Comparison of ENCODE assay signal across 14 cellular contexts in genomic region chr18:7729858-7730257, GRCh38.
DNase-seq lines count a peak whose midpoint lies in the region; ATAC-seq, FAIRE-seq and TF ChIP-seq lines count a peak whose summit lies in the region.
"Had no signal": no experiment of that assay in that cellular context is flagged by ENCODE, and none has a peak within 500 bp of the region (broad histone marks: within the 10 kb centered on the region; RNA-seq: fewer than 3 reads in every experiment).

No MANE protein-coding gene starts in this region.

- intact Hi-C loops in body of pancreas (cut with DNase I) (no loop called here), left lung (cut with DNase I) (no loop called here), uterus (cut with DNase I; ENCODE audit: low total_unique reads) (no loop called here)

- H3K9me3 ChIP-seq in body of pancreas (no peaks in the 10 kb centered on the region), left lung (peaks cover 0 to 13% of the 10 kb centered on the region in 2 donors), small intestine (ENCODE audit: control insufficient read depth, low read depth) (no peaks in the 10 kb centered on the region), uterus (no peaks in the 10 kb centered on the region)

- TF ChIP-seq POLR2A in body of pancreas (IDR thresholded peaks at IDR 0.05) (no peak), uterus (IDR thresholded peaks at IDR 0.05) (no peak)

- H3K4me1 ChIP-seq in body of pancreas (peaks cover 67% of the 10 kb centered on the region), left lung (peaks cover 0 to 3% of the 10 kb centered on the region in 2 donors), small intestine (ENCODE audit: control insufficient read depth in 2 of 2, insufficient read depth in 1 of 2, low read depth in 1 of 2, low read length in 1 of 2) (no peaks in the 10 kb centered on the region), uterus (no peaks in the 10 kb centered on the region)

- no peak for FAIRE-seq in small intestine (lab: Jason Lieb, UNC)
- FAIRE-seq: A204.1, GM19239 had no signal

- H3K27me3 ChIP-seq in body of pancreas = no peaks in the 10 kb centered on the region
- H3K27me3 ChIP-seq in left lung = no peaks in the 10 kb centered on the region
- H3K27me3 ChIP-seq in small intestine (ENCODE audit: control insufficient read depth in 2 of 2, insufficient read depth in 2 of 2, low read length in 2 of 2) = no peaks in the 10 kb centered on the region
- no peaks in the 10 kb centered on the region for H3K27me3 ChIP-seq in uterus

- peak; percentile 23 for DNase-seq in DMS53 treated with DMSO at 0.1 percent for 48 hours (lab: John Stamatoyannopoulos, UW; ENCODE audit: unreplicated experiment)
- DNase-seq in body of pancreas = no peak
- no peak for DNase-seq in left lung
- peak; percentile 12 for DNase-seq in small intestine
- no peak for DNase-seq in NCI-H187 treated with DMSO at 0.1 percent for 48 hours (lab: John Stamatoyannopoulos, UW)
- DNase-seq in nucleus accumbens (lab: John Stamatoyannopoulos, UW) = no peak
- no peak for DNase-seq in uterus
- DNase-seq: C1 segment of cervical spinal cord; CD4-positive, alpha-beta T cell; DND-41; GF-D8 had no signal

- H3K4me3 ChIP-seq in body of pancreas (no peak overlapping the region), left lung (no peak overlapping the region), small intestine (ENCODE audit: low read depth in 1 of 2, low read length in 2 of 2) (no peak overlapping the region), uterus (no peak overlapping the region)

- WGBS in body of pancreas, 2 donors = 14 to 29% methylated on average over 2 of the region's 2 CpGs
- 11 to 57% (median 23%) methylated on average over 2 of the region's 2 CpGs for WGBS in small intestine, 3 donors

- peak overlapping the region; percentile 28 to 67 (median 46) for H3K27ac ChIP-seq in body of pancreas
- no peak overlapping the region for H3K27ac ChIP-seq in left lung
- H3K27ac ChIP-seq in small intestine (ENCODE audit: low read depth in 1 of 2, low read length in 1 of 2) = no peak overlapping the region
- H3K27ac ChIP-seq in uterus = no peak overlapping the region

- TF ChIP-seq CTCF in body of pancreas (IDR thresholded peaks at IDR 0.05) = no peak
- no peak for TF ChIP-seq CTCF in left lung (IDR thresholded peaks at IDR 0.05)
- TF ChIP-seq CTCF in uterus (IDR thresholded peaks at IDR 0.05) = no peak

- H3K36me3 ChIP-seq in body of pancreas (replicated peaks in 1 of 2; ENCODE audit: insufficient read depth in 1 of 2, low read depth in 2 of 2) = no peaks in the 10 kb centered on the region
- H3K36me3 ChIP-seq in left lung = no peaks in the 10 kb centered on the region
- H3K36me3 ChIP-seq in small intestine (ENCODE audit: control insufficient read depth in 2 of 2, insufficient read depth in 2 of 2, low read length in 2 of 2) = no peaks in the 10 kb centered on the region
- no peaks in the 10 kb centered on the region for H3K36me3 ChIP-seq in uterus

- ATAC-seq in body of pancreas (peak; percentile 87), left lung (peak; percentile 70)
- ATAC-seq: HCT116 had no signal

Comparison
In these comparisons a context has a peak if more than half of its experiments do, and no peak if none do; other contexts are left out.
1. DNase-seq: peak in DMS53 treated with DMSO at 0.1 percent for 48 hours (single experiment) and small intestine (single experiment); none in body of pancreas (0 of 4), left lung (0 of 2), NCI-H187 treated with DMSO at 0.1 percent for 48 hours (single experiment), nucleus accumbens (0 of 56) and uterus (0 of 2).
2. H3K27ac ChIP-seq: peak in body of pancreas (4 of 4); none in left lung (0 of 2), small intestine (0 of 2) and uterus (0 of 2).